Comparison of ENCODE assay signal across 11 cellular contexts in the genomic region with DNA sequence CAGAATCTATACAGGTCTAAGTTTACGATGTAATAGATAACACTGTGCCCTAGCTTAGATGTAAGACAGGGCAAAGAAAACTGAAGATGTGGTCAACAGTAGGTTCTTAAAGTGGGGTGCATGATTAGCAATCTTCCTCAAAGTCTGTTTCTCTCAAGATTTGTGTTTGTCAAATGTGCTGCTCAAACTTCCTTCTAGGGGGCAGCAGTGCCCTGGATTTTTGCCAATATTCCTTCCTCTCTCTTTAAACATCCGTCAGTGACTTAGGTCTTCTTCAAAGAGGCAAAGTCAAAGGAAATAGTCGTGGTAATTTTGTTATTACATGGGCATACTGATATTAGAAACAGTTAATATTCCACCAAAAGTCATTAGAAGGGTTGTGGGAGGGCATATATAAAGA. TPM values are rescaled to one million over a fixed set of nuclear protein-coding genes. Genes with fewer than 3 reads are reported as not detected.
DNase-seq lines count a peak whose midpoint lies in the region; ATAC-seq and TF ChIP-seq lines count a peak whose summit lies in the region.
"Had no signal": no experiment of that assay in that cellular context is flagged by ENCODE, and none has a peak within 500 bp of the region (broad histone marks: within the 10 kb centered on the region; RNA-seq: fewer than 3 reads in every experiment).

No MANE protein-coding gene starts in this region.

- ATAC-seq in GM19324 (IDR thresholded peaks at IDR 0.05; ENCODE audit: low FRiP score, unreplicated experiment) (no peak), HG02623 (IDR thresholded peaks at IDR 0.05; ENCODE audit: unreplicated experiment) (no peak)
- ATAC-seq: gastroesophageal sphincter; natural killer cell treated with Interleukin-12 subunit alpha and Interleukin-12 subunit beta and Interleukin-15 and Interleukin-18, amount 100 ng/mL, for 72 hours had no signal

- H3K27ac Mint-ChIP-seq in brain (peak overlapping the region in 1 of 5 experiments; percentile 9), neural crest cell (ENCODE audit: unreplicated experiment) (no peak overlapping the region)
- H3K27ac Mint-ChIP-seq: activated CD4-positive, alpha-beta T cell treated with anti-CD3 and anti-CD28 coated beads, Interleukin-2, amount 10 ng/mL, durations not matched to agents 24 days and 14 days; natural killer cell treated with Interleukin-12 subunit alpha and Interleukin-12 subunit beta and Interleukin-15 and Interleukin-18, amount 100 ng/mL, for 72 hours had no signal

- peaks cover 0 to 3% (median 0%) of the 10 kb centered on the region in 5 experiments for H3K9me3 Mint-ChIP-seq in brain
- peaks cover 11% of the 10 kb centered on the region for H3K9me3 Mint-ChIP-seq in neural crest cell
- H3K9me3 Mint-ChIP-seq: activated CD4-positive, alpha-beta T cell treated with anti-CD3 and anti-CD28 coated beads, Interleukin-2, amount 10 ng/mL, durations not matched to agents 24 days and 14 days had no signal

- H3K4me1 Mint-ChIP-seq in brain (peaks cover 15% of the 10 kb centered on the region), neural crest cell (peaks cover 20% of the 10 kb centered on the region)
- H3K4me1 Mint-ChIP-seq: activated CD4-positive, alpha-beta T cell treated with anti-CD3 and anti-CD28 coated beads, Interleukin-2, amount 10 ng/mL, durations not matched to agents 24 days and 14 days had no signal

- no peak overlapping the region for H3K4me3 Mint-ChIP-seq in brain
- no peak overlapping the region for H3K4me3 Mint-ChIP-seq in neural crest cell
- H3K4me3 Mint-ChIP-seq: activated CD4-positive, alpha-beta T cell treated with anti-CD3 and anti-CD28 coated beads, Interleukin-2, amount 10 ng/mL, durations not matched to agents 24 days and 14 days; natural killer cell treated with Interleukin-12 subunit alpha and Interleukin-12 subunit beta and Interleukin-15 and Interleukin-18, amount 100 ng/mL, for 72 hours had no signal

- no peaks in the 10 kb centered on the region for H3K36me3 Mint-ChIP-seq in brain
- H3K36me3 Mint-ChIP-seq in neural crest cell (ENCODE audit: low read depth): no peaks in the 10 kb centered on the region
- H3K36me3 Mint-ChIP-seq: natural killer cell treated with Interleukin-12 subunit alpha and Interleukin-12 subunit beta and Interleukin-15 and Interleukin-18, amount 100 ng/mL, for 72 hours had no signal

- peaks cover 4% of the 10 kb centered on the region for H3K27me3 Mint-ChIP-seq in brain
- no peaks in the 10 kb centered on the region for H3K27me3 Mint-ChIP-seq in neural crest cell (ENCODE audit: low read depth)
- H3K27me3 Mint-ChIP-seq: activated CD4-positive, alpha-beta T cell treated with anti-CD3 and anti-CD28 coated beads, Interleukin-2, amount 10 ng/mL, durations not matched to agents 24 days and 14 days; natural killer cell treated with Interleukin-12 subunit alpha and Interleukin-12 subunit beta and Interleukin-15 and Interleukin-18, amount 100 ng/mL, for 72 hours had no signal

- TF ChIP-seq CTCF in GM12873 (IDR thresholded peaks at IDR 0.05; ENCODE audit: insufficient read depth, low read depth, low read length, missing control alignments): peak; percentile 11
- peak; percentile 23 to 56 for TF ChIP-seq CTCF in brain (conservative IDR thresholded peaks at IDR 0.05)
- TF ChIP-seq CTCF in neural crest cell (conservative IDR thresholded peaks at IDR 0.05): peak; percentile 69

- peak; percentile 25 for DNase-seq in LoVo (ENCODE audit: low spot score)
- peak; percentile 18 for DNase-seq in neural crest cell (ENCODE audit: low read depth, low spot score)
- DNase-seq in stimulated activated CD4-positive, alpha-beta T cell treated with anti-CD3 and anti-CD28 coated beads, Interleukin-2, amount 100 ng/mL, for 24 hours: no peak
- DNase-seq: activated CD4-positive, alpha-beta T cell treated with anti-CD3 and anti-CD28 coated beads, Interleukin-2, amount 10 ng/mL, durations not matched to agents 24 days and 14 days; NCI-H526 treated with DMSO at 0.1 percent for 48 hours had no signal

RNA-seq across cellular contexts. Expression of a gene that starts 4.2 kb away (rescaled TPM):
- not detected for polyA plus RNA-seq in brain (ENCODE audit: insufficient read depth, low read depth, low replicate concordance)
- not detected in 2 replicates for total RNA-seq in neural crest cell
- total RNA-seq: activated CD4-positive, alpha-beta T cell treated with anti-CD3 and anti-CD28 coated beads, Interleukin-2, amount 10 ng/mL, durations not matched to agents 24 days and 14 days; gastroesophageal sphincter; natural killer cell treated with Interleukin-12 subunit alpha and Interleukin-12 subunit beta and Interleukin-15 and Interleukin-18, amount 100 ng/mL, for 72 hours had no signal

Comparison
In these comparisons a context has a peak if more than half of its experiments do, and no peak if none do; other contexts are left out.
1. CTCF ChIP-seq: peak in every context shown above with its lines; median percentile 69 in neural crest cell; 40 in brain; 11 in GM12873.
2. DNase-seq: peak in LoVo (single experiment) and neural crest cell (single experiment); none in stimulated activated CD4-positive, alpha-beta T cell treated with anti-CD3 and anti-CD28 coated beads, Interleukin-2, amount 100 ng/mL, for 24 hours (0 of 2).